18 cellular contexts compared by ENCODE assay signal in genomic region chr7:80869821-80870751, GRCh38. TPM values are rescaled to one million over a fixed set of nuclear protein-coding genes. Genes with fewer than 3 reads are reported as not detected.
DNase-seq lines count a peak whose midpoint lies in the region; ATAC-seq, FAIRE-seq and TF ChIP-seq lines count a peak whose summit lies in the region.
"Had no signal": no experiment of that assay in that cellular context is flagged by ENCODE, and none has a peak within 500 bp of the region (broad histone marks: within the 10 kb centered on the region; RNA-seq: fewer than 3 reads in every experiment).

No MANE protein-coding gene starts in this region.

- H3K27ac ChIP-seq in PC-3 (ENCODE audit: low read length) (peak overlapping the region; percentile 78), gastroesophageal sphincter (peak overlapping the region; percentile 28 to 52 (median 34)), skeletal muscle tissue (ENCODE audit: low read depth, low read length) (peak overlapping the region; percentile 17)
- H3K27ac ChIP-seq: body of pancreas had no signal

- peak overlapping the region; percentile 33; the same call in 1 of the 2 replicates for H2AFZ ChIP-seq in PC-3 (ENCODE audit: low read length)

- H3K27me3 ChIP-seq in PC-3 (ENCODE audit: low read length) (no peaks in the 10 kb centered on the region), gastroesophageal sphincter (no peaks in the 10 kb centered on the region), skeletal muscle tissue (ENCODE audit: control insufficient read depth in 3 of 3, insufficient read depth in 3 of 3, low read length in 3 of 3) (no peaks in the 10 kb centered on the region)
- H3K27me3 ChIP-seq: BE2C, body of pancreas had no signal

- DNase-seq in H54 (ENCODE audit: insufficient read length, low spot score) (no peak), PC-3 (peak; percentile 77), NCI-H1436 treated with DMSO at 0.1 percent for 48 hours (lab: John Stamatoyannopoulos, UW) (no peak), HPDE6-E6E7 (ENCODE audit: extremely low spot score) (no peak), KG1 (lab: John Stamatoyannopoulos, UW) (no peak)
- DNase-seq: activated CD4-positive, alpha-beta T cell treated with anti-CD3 and anti-CD28 coated beads for 4 hours; activated naive CD4-positive, alpha-beta T cell treated with anti-CD3 and anti-CD28 coated beads for 36 hours; BE2C; body of pancreas; DMS79; NK-92 treated with Interleukin-12 subunit alpha and Interleukin-12 subunit beta, amount 100 ng/mL, for 24 hours; occipital lobe; SHP77 treated with DMSO at 0.1 percent for 48 hours; stimulated activated naive CD8-positive, alpha-beta T cell treated with anti-CD3 and anti-CD28 coated beads, Interleukin-15, Interleukin-2, amounts not matched to agents 100 U/mL and 50 U/mL, for 24 hours; T-helper 9 cell had no signal

- WGBS in gastroesophageal sphincter (ENCODE audit: low coverage in 1 of 2), 2 donors, result 89 to 94% methylated on average over 3 to 6 of the region's 6 CpGs

- POLR2A ChIA-PET in PC-3 (lab: Charles Lee; ENCODE audit: unreplicated experiment), result no interaction called here

- TF ChIP-seq CTCF in PC-3 (conservative IDR thresholded peaks at IDR 0.05; ENCODE audit: low read depth, low read length), result no peak
- TF ChIP-seq CTCF in gastroesophageal sphincter (IDR thresholded peaks at IDR 0.05), result no peak

- no peaks in the 10 kb centered on the region for H4K20me1 ChIP-seq in PC-3 (ENCODE audit: low read length)

- H3K9me3 ChIP-seq in PC-3 (ENCODE audit: low read length) (no peaks in the 10 kb centered on the region), gastroesophageal sphincter (no peaks in the 10 kb centered on the region), skeletal muscle tissue (ENCODE audit: control insufficient read depth in 3 of 3, low read length in 3 of 3) (no peaks in the 10 kb centered on the region)
- H3K9me3 ChIP-seq: BE2C, body of pancreas had no signal

- ATAC-seq in PC-3 (peak; percentile 92), gastroesophageal sphincter (no peak)
- ATAC-seq: body of pancreas; stimulated activated naive CD8-positive, alpha-beta T cell treated with anti-CD3 and anti-CD28 coated beads, Interleukin-15, Interleukin-2, amounts not matched to agents 100 U/mL and 50 U/mL, for 24 hours had no signal

- peak overlapping the region; percentile 63 for H3K4me2 ChIP-seq in PC-3 (ENCODE audit: low read length)

- 0 out of 2 replicates have a peak, but pooled peaks cover 13% of the 10 kb centered on the region for H3K79me2 ChIP-seq in PC-3 (ENCODE audit: low read length)

- TF ChIP-seq POLR2A in H54 (IDR thresholded peaks at IDR 0.05; ENCODE audit: low read depth, low read length) (no peak), gastroesophageal sphincter (IDR thresholded peaks at IDR 0.05) (no peak)

- H3K4me3 ChIP-seq in PC-3 (ENCODE audit: low read length) (no peak overlapping the region), gastroesophageal sphincter (no peak overlapping the region), skeletal muscle tissue (ENCODE audit: low read length in 3 of 3) (no peak overlapping the region)
- H3K4me3 ChIP-seq: body of pancreas had no signal

- H3K9me2 ChIP-seq in PC-3 (replicated peaks; ENCODE audit: low read length), result no peaks in the 10 kb centered on the region

- BruUV-seq in PC-3 (replicated peaks; lab: Mats Ljungman, UMichigan), result no TSS peak

- CTCF ChIA-PET in PC-3 (lab: Charles Lee), result no interaction called here

- TF ChIP-seq EP300 in gastroesophageal sphincter (IDR thresholded peaks at IDR 0.05), result no peak

- intact Hi-C loops in PC-3 (cut with micrococcal nuclease), result no loop called here

- no peaks in the 10 kb centered on the region for H3F3A ChIP-seq in PC-3 (ENCODE audit: low read length, unreplicated experiment)

- peak overlapping the region; percentile 20 for H3K9ac ChIP-seq in PC-3 (ENCODE audit: low read length)
- H3K9ac ChIP-seq in skeletal muscle tissue (ENCODE audit: low read depth in 1 of 3, low read length in 3 of 3), result no peak overlapping the region

- H3K4me1 ChIP-seq in PC-3 (ENCODE audit: insufficient read depth, low read length) (peaks cover 25% of the 10 kb centered on the region), gastroesophageal sphincter (peaks cover 0 to 26% (median 0%) of the 10 kb centered on the region in 3 donors), skeletal muscle tissue (ENCODE audit: control insufficient read depth in 3 of 3, insufficient read depth in 3 of 3, low read length in 3 of 3) (peaks cover 0 to 6% (median 6%) of the 10 kb centered on the region in 3 donors)
- H3K4me1 ChIP-seq: BE2C, body of pancreas had no signal

- peak; percentile 11 for FAIRE-seq in H54 (lab: Jason Lieb, UNC)
- FAIRE-seq: keratinocyte had no signal

- no peaks in the 10 kb centered on the region for H3K36me3 ChIP-seq in PC-3 (ENCODE audit: low read depth, low read length)
- no peaks in the 10 kb centered on the region for H3K36me3 ChIP-seq in gastroesophageal sphincter
- H3K36me3 ChIP-seq in skeletal muscle tissue (ENCODE audit: control insufficient read depth in 3 of 3, insufficient read depth in 3 of 3, low read length in 3 of 3), result no peaks in the 10 kb centered on the region
- H3K36me3 ChIP-seq: BE2C had no signal

RNA-seq across cellular contexts. Expression of gene SEMA3C, which starts 48.8 kb away (rescaled TPM):
- total RNA-seq in PC-3 (2014; rRNA removed) (27.4 and 28.0 TPM in 2 replicates), gastroesophageal sphincter (100 to 1,000 TPM; 115 to 189 (median 160) TPM), skeletal muscle tissue (266 TPM)
- total RNA-seq: activated naive CD4-positive, alpha-beta T cell treated with anti-CD3 and anti-CD28 coated beads for 36 hours had no signal

Comparison
In these comparisons a context has a peak if more than half of its experiments do, and no peak if none do; other contexts are left out.
1. H3K27ac ChIP-seq: peak in every context shown above with its lines; median percentile 78 in PC-3; 34 in gastroesophageal sphincter; 17 in skeletal muscle tissue.